2 cellular contexts compared by ENCODE assay signal in the genomic region with DNA sequence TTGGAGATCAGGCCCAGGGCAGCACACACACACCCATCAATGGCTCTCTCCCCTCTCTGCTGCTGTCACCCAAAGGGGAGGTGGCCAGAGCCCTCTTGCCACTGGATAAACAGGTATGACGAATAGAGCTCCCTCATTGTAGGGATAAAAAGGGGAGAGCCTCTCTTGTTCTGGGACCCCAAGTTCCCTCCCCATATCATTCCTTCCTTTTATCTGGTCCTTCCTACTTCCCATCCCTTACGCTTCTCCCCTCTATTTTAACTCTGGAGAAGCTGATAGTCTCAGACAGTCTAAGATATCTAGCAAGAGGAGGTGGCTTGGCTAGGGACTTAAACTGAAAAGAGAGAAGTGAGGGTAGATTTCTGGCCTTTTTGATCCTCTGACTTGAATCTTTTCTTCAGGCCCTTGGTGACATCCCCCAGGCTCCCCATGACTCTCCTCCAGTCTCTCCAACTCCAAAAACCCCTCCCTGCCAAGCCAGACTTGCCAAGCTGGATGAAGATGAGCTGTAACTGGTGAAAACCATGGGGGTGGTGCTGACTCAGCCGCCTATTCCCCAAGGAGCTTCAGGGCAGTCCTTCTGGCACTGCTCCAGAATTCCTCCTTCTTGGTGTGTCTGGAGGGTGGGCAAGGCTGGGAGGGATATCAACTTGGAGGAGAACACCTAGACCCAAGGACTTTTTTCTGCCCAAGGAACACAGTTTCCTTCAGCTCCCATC.
TF ChIP-seq lines count a peak whose summit lies in the region.

No MANE protein-coding gene starts in this region.

TF ChIP-seq in HEK293, 187 proteins besides CTCF, POLR2A, EP300 and RAD21:
- TF ChIP-seq KLF9 (tag by site-specific recombination; IDR thresholded peaks at IDR 0.05; ENCODE audit: low read depth) (no peak), ZSCAN16 (tag by site-specific recombination; IDR thresholded peaks at IDR 0.05) (no peak), SCRT1 (tag by site-specific recombination; IDR thresholded peaks at IDR 0.05; ENCODE audit: borderline replicate concordance) (no peak), EGR2 (tag by site-specific recombination; IDR thresholded peaks at IDR 0.05; ENCODE audit: low read depth) (peak; percentile 54; the same call in 1 of the 2 replicates), TRIM28 (IDR thresholded peaks at IDR 0.05; ENCODE audit: borderline replicate concordance, low read length) (no peak), RBAK (tag by site-specific recombination; IDR thresholded peaks at IDR 0.05) (no peak), ZNF132 (tag by site-specific recombination; IDR thresholded peaks at IDR 0.05; ENCODE audit: borderline replicate concordance) (no peak), ZNF558 (tag by site-specific recombination; IDR thresholded peaks at IDR 0.05) (no peak), ZNF624 (tag by site-specific recombination; IDR thresholded peaks at IDR 0.05) (no peak), ZNF501 (tag by site-specific recombination; IDR thresholded peaks at IDR 0.05) (no peak), GLI4 (tag by site-specific recombination; IDR thresholded peaks at IDR 0.05) (no peak), ZNF221 (tag by site-specific recombination; IDR thresholded peaks at IDR 0.05; ENCODE audit: borderline replicate concordance) (no peak), ZNF19 (tag by site-specific recombination; IDR thresholded peaks at IDR 0.05; ENCODE audit: low read depth) (no peak), ZNF843 (tag by site-specific recombination; IDR thresholded peaks at IDR 0.05) (no peak)
- TF ChIP-seq, protein P1, sequence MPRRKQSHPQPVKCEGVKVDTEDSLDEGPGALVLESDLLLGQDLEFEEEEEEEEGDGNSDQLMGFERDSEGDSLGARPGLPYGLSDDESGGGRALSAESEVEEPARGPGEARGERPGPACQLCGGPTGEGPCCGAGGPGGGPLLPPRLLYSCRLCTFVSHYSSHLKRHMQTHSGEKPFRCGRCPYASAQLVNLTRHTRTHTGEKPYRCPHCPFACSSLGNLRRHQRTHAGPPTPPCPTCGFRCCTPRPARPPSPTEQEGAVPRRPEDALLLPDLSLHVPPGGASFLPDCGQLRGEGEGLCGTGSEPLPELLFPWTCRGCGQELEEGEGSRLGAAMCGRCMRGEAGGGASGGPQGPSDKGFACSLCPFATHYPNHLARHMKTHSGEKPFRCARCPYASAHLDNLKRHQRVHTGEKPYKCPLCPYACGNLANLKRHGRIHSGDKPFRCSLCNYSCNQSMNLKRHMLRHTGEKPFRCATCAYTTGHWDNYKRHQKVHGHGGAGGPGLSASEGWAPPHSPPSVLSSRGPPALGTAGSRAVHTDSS (tag by site-specific recombination; IDR thresholded peaks at IDR 0.05), result no peak
- TF ChIP-seq, protein P2, sequence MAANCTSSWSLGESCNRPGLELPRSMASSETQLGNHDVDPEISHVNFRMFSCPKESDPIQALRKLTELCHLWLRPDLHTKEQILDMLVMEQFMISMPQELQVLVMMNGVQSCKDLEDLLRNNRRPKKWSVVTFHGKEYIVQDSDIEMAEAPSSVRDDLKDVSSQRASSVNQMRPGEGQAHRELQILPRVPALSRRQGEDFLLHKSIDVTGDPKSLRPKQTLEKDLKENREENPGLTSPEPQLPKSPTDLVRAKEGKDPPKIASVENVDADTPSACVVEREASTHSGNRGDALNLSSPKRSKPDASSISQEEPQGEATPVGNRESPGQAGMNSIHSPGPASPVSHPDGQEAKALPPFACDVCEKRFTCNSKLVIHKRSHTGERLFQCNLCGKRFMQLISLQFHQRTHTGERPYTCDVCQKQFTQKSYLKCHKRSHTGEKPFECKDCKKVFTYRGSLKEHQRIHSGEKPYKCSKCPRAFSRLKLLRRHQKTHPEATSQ (tag by site-specific recombination; IDR thresholded peaks at IDR 0.05), result no peak
- TF ChIP-seq, protein P3, sequence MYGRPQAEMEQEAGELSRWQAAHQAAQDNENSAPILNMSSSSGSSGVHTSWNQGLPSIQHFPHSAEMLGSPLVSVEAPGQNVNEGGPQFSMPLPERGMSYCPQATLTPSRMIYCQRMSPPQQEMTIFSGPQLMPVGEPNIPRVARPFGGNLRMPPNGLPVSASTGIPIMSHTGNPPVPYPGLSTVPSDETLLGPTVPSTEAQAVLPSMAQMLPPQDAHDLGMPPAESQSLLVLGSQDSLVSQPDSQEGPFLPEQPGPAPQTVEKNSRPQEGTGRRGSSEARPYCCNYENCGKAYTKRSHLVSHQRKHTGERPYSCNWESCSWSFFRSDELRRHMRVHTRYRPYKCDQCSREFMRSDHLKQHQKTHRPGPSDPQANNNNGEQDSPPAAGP (tag by site-specific recombination; IDR thresholded peaks at IDR 0.05), result peak; percentile 89

TF ChIP-seq in GM12878, 131 proteins besides CTCF, POLR2A, EP300 and RAD21:
- TF ChIP-seq, protein P4, sequence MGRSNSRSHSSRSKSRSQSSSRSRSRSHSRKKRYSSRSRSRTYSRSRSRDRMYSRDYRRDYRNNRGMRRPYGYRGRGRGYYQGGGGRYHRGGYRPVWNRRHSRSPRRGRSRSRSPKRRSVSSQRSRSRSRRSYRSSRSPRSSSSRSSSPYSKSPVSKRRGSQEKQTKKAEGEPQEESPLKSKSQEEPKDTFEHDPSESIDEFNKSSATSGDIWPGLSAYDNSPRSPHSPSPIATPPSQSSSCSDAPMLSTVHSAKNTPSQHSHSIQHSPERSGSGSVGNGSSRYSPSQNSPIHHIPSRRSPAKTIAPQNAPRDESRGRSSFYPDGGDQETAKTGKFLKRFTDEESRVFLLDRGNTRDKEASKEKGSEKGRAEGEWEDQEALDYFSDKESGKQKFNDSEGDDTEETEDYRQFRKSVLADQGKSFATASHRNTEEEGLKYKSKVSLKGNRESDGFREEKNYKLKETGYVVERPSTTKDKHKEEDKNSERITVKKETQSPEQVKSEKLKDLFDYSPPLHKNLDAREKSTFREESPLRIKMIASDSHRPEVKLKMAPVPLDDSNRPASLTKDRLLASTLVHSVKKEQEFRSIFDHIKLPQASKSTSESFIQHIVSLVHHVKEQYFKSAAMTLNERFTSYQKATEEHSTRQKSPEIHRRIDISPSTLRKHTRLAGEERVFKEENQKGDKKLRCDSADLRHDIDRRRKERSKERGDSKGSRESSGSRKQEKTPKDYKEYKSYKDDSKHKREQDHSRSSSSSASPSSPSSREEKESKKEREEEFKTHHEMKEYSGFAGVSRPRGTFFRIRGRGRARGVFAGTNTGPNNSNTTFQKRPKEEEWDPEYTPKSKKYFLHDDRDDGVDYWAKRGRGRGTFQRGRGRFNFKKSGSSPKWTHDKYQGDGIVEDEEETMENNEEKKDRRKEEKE (IDR thresholded peaks at IDR 0.05), result no peak
- no peak for TF ChIP-seq CBX5 (IDR thresholded peaks at IDR 0.05; ENCODE audit: low read depth)
- no peak for TF ChIP-seq ZNF384 (IDR thresholded peaks at IDR 0.05; ENCODE audit: borderline replicate concordance, low read depth, low read length)
- no peak for TF ChIP-seq NRF1 (conservative IDR thresholded peaks at IDR 0.05; ENCODE audit: low read depth, low read length)
- TF ChIP-seq, protein P5, sequence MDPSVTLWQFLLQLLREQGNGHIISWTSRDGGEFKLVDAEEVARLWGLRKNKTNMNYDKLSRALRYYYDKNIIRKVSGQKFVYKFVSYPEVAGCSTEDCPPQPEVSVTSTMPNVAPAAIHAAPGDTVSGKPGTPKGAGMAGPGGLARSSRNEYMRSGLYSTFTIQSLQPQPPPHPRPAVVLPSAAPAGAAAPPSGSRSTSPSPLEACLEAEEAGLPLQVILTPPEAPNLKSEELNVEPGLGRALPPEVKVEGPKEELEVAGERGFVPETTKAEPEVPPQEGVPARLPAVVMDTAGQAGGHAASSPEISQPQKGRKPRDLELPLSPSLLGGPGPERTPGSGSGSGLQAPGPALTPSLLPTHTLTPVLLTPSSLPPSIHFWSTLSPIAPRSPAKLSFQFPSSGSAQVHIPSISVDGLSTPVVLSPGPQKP (IDR thresholded peaks at IDR 0.05; ENCODE audit: low read depth, low read length), result no peak
- TF ChIP-seq CBX3 (IDR thresholded peaks at IDR 0.05; ENCODE audit: borderline replicate concordance, low read depth), result no peak
- TF ChIP-seq BRCA1 (IDR thresholded peaks at IDR 0.05; ENCODE audit: low read depth, low read length), result no peak
- no peak for TF ChIP-seq FOXK2 (IDR thresholded peaks at IDR 0.05)
